In the genomic region with DNA sequence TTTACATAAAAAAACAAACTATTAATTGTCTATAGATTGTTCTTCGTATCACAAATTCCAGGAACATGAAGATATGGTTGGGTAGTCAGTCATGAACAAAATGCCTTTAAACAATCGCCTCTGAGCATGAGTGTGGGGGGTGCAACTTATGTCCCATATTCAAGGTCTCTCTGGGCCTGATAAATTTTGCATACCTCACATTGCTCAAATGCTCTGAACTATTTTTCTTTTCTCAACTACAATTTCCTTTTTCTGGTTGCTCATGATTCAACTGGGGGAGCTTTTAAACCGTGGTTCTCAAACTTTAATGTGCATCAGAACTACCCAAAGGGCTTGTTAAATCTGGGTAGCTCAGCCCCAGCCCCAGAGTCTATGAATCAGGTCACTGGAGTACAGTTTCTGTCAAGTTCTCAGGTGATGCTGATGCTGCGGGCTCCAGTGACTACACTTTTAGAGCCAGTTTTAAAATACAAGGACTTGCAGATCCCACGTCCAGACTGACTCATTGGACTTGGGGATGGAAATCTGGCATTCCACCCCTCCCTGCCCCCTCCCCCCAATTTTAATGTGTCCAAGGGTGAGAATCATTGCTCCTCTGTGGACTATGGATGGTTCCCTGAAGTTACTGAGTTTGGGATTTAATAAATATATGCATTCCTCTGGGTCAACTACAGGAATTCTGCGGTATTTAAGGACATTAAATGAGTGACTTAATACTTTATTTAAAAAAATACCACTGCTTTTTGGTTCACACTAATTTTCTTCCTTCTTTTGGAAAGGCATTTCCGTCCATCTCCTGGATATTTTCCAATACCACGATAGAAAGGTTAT, we compare ENCODE assay signal across 8 cellular contexts. TPM values are rescaled to one million over a fixed set of nuclear protein-coding genes. Genes with fewer than 3 reads are reported as not detected.
A peak's percentile ranks its signal among the peaks of the same experiment; 100 is the strongest.
DNase-seq lines count a peak whose midpoint lies in the region; ATAC-seq and TF ChIP-seq lines count a peak whose summit lies in the region.

No MANE protein-coding gene starts in this region.

- H3K36me3 Mint-ChIP-seq in chondrocyte (ENCODE audit: low read depth), result no peaks in the 10 kb centered on the region
- peaks cover 0 to 2% (median 0%) of the 10 kb centered on the region in 5 donors for H3K36me3 Mint-ChIP-seq in naive thymus-derived CD4-positive, alpha-beta T cell

- no peak for TF ChIP-seq CTCF in AG10803 (conservative IDR thresholded peaks at IDR 0.05; ENCODE audit: low read length)
- TF ChIP-seq CTCF in chondrocyte (IDR thresholded peaks at IDR 0.05), result no peak

- H3K27me3 Mint-ChIP-seq in chondrocyte (ENCODE audit: low read depth), result no peaks in the 10 kb centered on the region
- no peaks in the 10 kb centered on the region for H3K27me3 Mint-ChIP-seq in naive thymus-derived CD4-positive, alpha-beta T cell

- H3K9me3 ChIP-seq in naive thymus-derived CD4-positive, alpha-beta T cell (ENCODE audit: control insufficient read depth in 2 of 3, low read length in 3 of 3), result no peaks in the 10 kb centered on the region

- no peaks in the 10 kb centered on the region for H3K9me3 Mint-ChIP-seq in chondrocyte (ENCODE audit: low read depth)
- no peaks in the 10 kb centered on the region for H3K9me3 Mint-ChIP-seq in naive thymus-derived CD4-positive, alpha-beta T cell

- H3K27ac ChIP-seq in naive thymus-derived CD4-positive, alpha-beta T cell (ENCODE audit: low read depth, low read length), result peak overlapping the region; percentile 71

- H3K4me1 ChIP-seq in naive thymus-derived CD4-positive, alpha-beta T cell (ENCODE audit: control insufficient read depth in 2 of 2, insufficient read depth in 2 of 2, low read length in 2 of 2), result peaks cover 16 to 18% of the 10 kb centered on the region in 2 donors

- peak overlapping the region; percentile 90 for H3K4me3 Mint-ChIP-seq in chondrocyte (ENCODE audit: unreplicated experiment)
- peak overlapping the region; percentile 60 to 99 (median 90) for H3K4me3 Mint-ChIP-seq in naive thymus-derived CD4-positive, alpha-beta T cell

- H3K4me3 ChIP-seq in AG10803 (ENCODE audit: low read length), result peak overlapping the region; percentile 77; the same call in 1 of the 2 replicates
- no peak overlapping the region for H3K4me3 ChIP-seq in naive thymus-derived CD4-positive, alpha-beta T cell (ENCODE audit: low read length)

- intact Hi-C loops in naive thymus-derived CD4-positive, alpha-beta T cell (cut with micrococcal nuclease), result loop anchor here in 1 of 2 donors (5.0 to 10.0 kb wide), 2 partner anchors 38 to 1440 kb away; a partner anchor contains a TSS

- ATAC-seq in naive thymus-derived CD4-positive, alpha-beta T cell, result peak; percentile 24
- ATAC-seq in activated CD4-positive, CD25-positive, alpha-beta regulatory T cell treated with anti-CD3 and anti-CD28 coated beads, Interleukin-2, amount 50 U/mL, for 24 hours, result no peak
- no peak for ATAC-seq in HG02763 (IDR thresholded peaks at IDR 0.05; ENCODE audit: unreplicated experiment)

- H3K36me3 ChIP-seq in naive thymus-derived CD4-positive, alpha-beta T cell (ENCODE audit: control insufficient read depth in 2 of 3, insufficient read depth in 3 of 3, low read length in 3 of 3), result no peaks in the 10 kb centered on the region

- no peaks in the 10 kb centered on the region for H3K27me3 ChIP-seq in naive thymus-derived CD4-positive, alpha-beta T cell (ENCODE audit: control insufficient read depth in 2 of 2, insufficient read depth in 2 of 2, low read length in 2 of 2)

- POLR2A ChIA-PET in naive thymus-derived CD4-positive, alpha-beta T cell (lab: Charles Lee), result interaction anchor here (0.9 to 5.8 kb wide), 4 partner anchors 33 to 100 kb away, joined by 3 to 33 read pairs (median 15); no protein-coding TSS in a partner anchor

- peak overlapping the region; percentile 95 for H3K27ac Mint-ChIP-seq in chondrocyte (ENCODE audit: unreplicated experiment)
- H3K27ac Mint-ChIP-seq in naive thymus-derived CD4-positive, alpha-beta T cell, result peak overlapping the region; percentile 36 to 91 (median 75)

- H3K4me1 Mint-ChIP-seq in chondrocyte (ENCODE audit: low read depth), result peaks cover 64% of the 10 kb centered on the region
- H3K4me1 Mint-ChIP-seq in naive thymus-derived CD4-positive, alpha-beta T cell, result peaks cover 22 to 49% (median 27%) of the 10 kb centered on the region in 7 donors

- peak; percentile 31 for DNase-seq in AG10803 (ENCODE audit: low read depth)
- peak; percentile 67 for DNase-seq in M059J (ENCODE audit: low read depth)
- no peak for DNase-seq in chondrocyte (ENCODE audit: low spot score)
- peak in 6 of 9 donors; percentile 13 to 36 (median 24) for DNase-seq in naive thymus-derived CD4-positive, alpha-beta T cell
- no peak for DNase-seq in ureter (ENCODE audit: low spot score)
- no peak for DNase-seq in activated effector memory CD4-positive, alpha-beta T cell treated with Interleukin-2 at 50 U/mL for 16 hours

- CTCF ChIA-PET in naive thymus-derived CD4-positive, alpha-beta T cell (lab: Charles Lee), result interaction anchor here (0.9 kb wide), 1 partner anchor 34 kb away, joined by 4 read pairs; no protein-coding TSS in a partner anchor

RNA-seq across cellular contexts. Expression of a gene that starts 1.5 kb away (rescaled TPM):
- 45.8 and 82.4 TPM in 2 replicates for total RNA-seq in M059J (2014; rRNA removed; shearing (Covaris generic))
- 21.1 to 29.1 TPM (median 25.5 TPM) in 3 replicates for total RNA-seq in chondrocyte
- total RNA-seq in naive thymus-derived CD4-positive, alpha-beta T cell, result 10 to 100 TPM in 4 of 5 experiments, 1 to 10 TPM in 1; 7.8 to 17.1 (median 11.6) TPM
- 1 to 10 TPM; 2.9 to 8.0 TPM for polyA plus RNA-seq in naive thymus-derived CD4-positive, alpha-beta T cell
- total RNA-seq in ureter, result 58.2 TPM

Comparison
In these comparisons a context has a peak if more than half of its experiments do, and no peak if none do; other contexts are left out.
1. DNase-seq: peak in AG10803 (single experiment), M059J (single experiment) and naive thymus-derived CD4-positive, alpha-beta T cell (6 of 9); none in chondrocyte (single experiment), ureter (single experiment) and activated effector memory CD4-positive, alpha-beta T cell treated with Interleukin-2 at 50 U/mL for 16 hours (single experiment).